In the genomic region with DNA sequence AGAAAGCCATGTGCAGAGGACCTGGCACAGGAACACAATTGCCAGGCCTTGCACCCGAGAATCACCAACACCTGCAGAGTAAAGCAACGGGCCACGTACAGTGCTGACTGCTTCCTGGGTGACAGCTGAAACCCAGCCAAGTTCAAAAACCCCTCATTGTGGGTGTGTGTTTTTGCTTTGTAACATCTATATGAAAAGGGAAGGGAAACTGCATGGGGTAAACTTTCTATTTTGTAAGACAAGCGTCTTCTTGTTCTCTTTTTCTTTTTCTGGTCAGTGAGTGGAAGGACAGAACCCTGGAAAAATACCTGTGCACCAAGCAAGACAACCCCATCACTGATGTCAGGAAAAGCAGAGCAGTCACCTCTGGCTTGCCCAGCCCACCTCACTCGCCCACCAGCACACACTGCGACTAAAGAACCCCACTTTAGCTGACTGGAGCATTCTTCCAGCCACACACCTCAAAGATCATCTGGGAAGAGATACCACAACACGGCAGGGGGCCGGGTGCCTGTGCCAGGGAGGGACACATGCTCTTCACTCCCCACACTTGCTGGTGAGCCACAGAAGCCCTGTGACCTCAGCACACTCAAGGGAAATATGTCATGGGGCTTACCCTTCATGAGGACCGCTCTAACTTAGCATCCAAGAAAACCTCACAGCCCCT, we compare ENCODE assay signal across 9 cellular contexts.
DNase-seq lines count a peak whose midpoint lies in the region; ATAC-seq and TF ChIP-seq lines count a peak whose summit lies in the region.
"Had no signal": no experiment of that assay in that cellular context is flagged by ENCODE, and none has a peak within 500 bp of the region (broad histone marks: within the 10 kb centered on the region; RNA-seq: fewer than 3 reads in every experiment).

No MANE protein-coding gene starts in this region.

- H3K27me3 Mint-ChIP-seq in CD4-positive, alpha-beta memory T cell: no peaks in the 10 kb centered on the region

- no peaks in the 10 kb centered on the region for H3K9me3 ChIP-seq in CD4-positive, alpha-beta memory T cell (ENCODE audit: control insufficient read depth in 1 of 2, low read length in 2 of 2)
- no peaks in the 10 kb centered on the region for H3K9me3 ChIP-seq in psoas muscle

- H3K4me3 Mint-ChIP-seq in CD4-positive, alpha-beta memory T cell: peak overlapping the region in 2 of 8 donors; percentile 17 to 38
- H3K4me3 Mint-ChIP-seq: nephron had no signal

- peak; percentile 28; the same call in 1 of the 2 replicates for TF ChIP-seq POLR2A in Raji (IDR thresholded peaks at IDR 0.05; ENCODE audit: insufficient read depth, low read depth, low read length)

- peaks cover 0 to 5% (median 0%) of the 10 kb centered on the region in 8 donors for H3K9me3 Mint-ChIP-seq in CD4-positive, alpha-beta memory T cell

- no peak for DNase-seq in CD4-positive, alpha-beta memory T cell
- DNase-seq in putamen (ENCODE audit: low spot score): peak; percentile 14
- no peak for DNase-seq in NCI-H2227 (lab: John Stamatoyannopoulos, UW; ENCODE audit: unreplicated experiment)
- DNase-seq in NCI-H526 (lab: John Stamatoyannopoulos, UW): no peak
- DNase-seq in psoas muscle: no peak

- POLR2A ChIA-PET in CD4-positive, alpha-beta memory T cell (lab: Charles Lee; ENCODE audit: partially characterized antibody): no interaction called here

- no peak for TF ChIP-seq CTCF in psoas muscle (IDR thresholded peaks at IDR 0.05)

- H3K4me1 Mint-ChIP-seq in CD4-positive, alpha-beta memory T cell: peaks cover 3 to 13% (median 10%) of the 10 kb centered on the region in 4 donors

- H3K4me3 ChIP-seq in CD4-positive, alpha-beta memory T cell (ENCODE audit: low read length in 2 of 2): no peak overlapping the region
- no peak overlapping the region for H3K4me3 ChIP-seq in psoas muscle

- no peak overlapping the region for H3K27ac ChIP-seq in CD4-positive, alpha-beta memory T cell (ENCODE audit: low read depth, low read length)
- H3K27ac ChIP-seq in psoas muscle: no peak overlapping the region

- H3K36me3 Mint-ChIP-seq in CD4-positive, alpha-beta memory T cell: no peaks in the 10 kb centered on the region

- CTCF ChIA-PET in CD4-positive, alpha-beta memory T cell (lab: Charles Lee; ENCODE audit: partially characterized antibody): no interaction called here

- peak overlapping the region in 4 of 7 donors; percentile 37 to 63 (median 51) for H3K27ac Mint-ChIP-seq in CD4-positive, alpha-beta memory T cell

- no peaks in the 10 kb centered on the region for H3K36me3 ChIP-seq in CD4-positive, alpha-beta memory T cell (ENCODE audit: insufficient read depth, low read length)
- H3K36me3 ChIP-seq in psoas muscle (ENCODE audit: insufficient read depth in 1 of 2, low read depth in 1 of 2): no peaks in the 10 kb centered on the region

- ATAC-seq in GM18907 (IDR thresholded peaks at IDR 0.05; ENCODE audit: unreplicated experiment): peak; percentile 93
- ATAC-seq in HG02981 (IDR thresholded peaks at IDR 0.05; ENCODE audit: unreplicated experiment): peak; percentile 86
- ATAC-seq in psoas muscle: no peak

- no peaks in the 10 kb centered on the region for H3K27me3 ChIP-seq in CD4-positive, alpha-beta memory T cell (ENCODE audit: insufficient read depth, low read length)
- no peaks in the 10 kb centered on the region for H3K27me3 ChIP-seq in psoas muscle (ENCODE audit: insufficient read depth in 3 of 3, low read length in 2 of 3)

- intact Hi-C loops in CD4-positive, alpha-beta memory T cell (cut with micrococcal nuclease): no loop called here
- intact Hi-C loops in psoas muscle (cut with DNase I): no loop called here

- H3K4me1 ChIP-seq in CD4-positive, alpha-beta memory T cell (ENCODE audit: insufficient read depth, low read length): no peaks in the 10 kb centered on the region
- H3K4me1 ChIP-seq in psoas muscle: peaks cover 11% of the 10 kb centered on the region

- 68 to 75% (median 70%) methylated on average over 9 of the region's 9 CpGs for WGBS in psoas muscle, 3 donors

Comparison
In these comparisons a context has a peak if more than half of its experiments do, and no peak if none do; other contexts are left out.
1. ATAC-seq: peak in GM18907 (single experiment) and HG02981 (single experiment); none in psoas muscle (0 of 4).